Comparison of ENCODE assay signal across 9 cellular contexts in genomic region chr19:1941146-1942077, GRCh38. TPM values are rescaled to one million over a fixed set of nuclear protein-coding genes. Genes with fewer than 3 reads are reported as not detected.
DNase-seq lines count a peak whose midpoint lies in the region; FAIRE-seq and TF ChIP-seq lines count a peak whose summit lies in the region.
"Had no signal": no experiment of that assay in that cellular context is flagged by ENCODE, and none has a peak within 500 bp of the region (broad histone marks: within the 10 kb centered on the region; RNA-seq: fewer than 3 reads in every experiment).

TSS of gene CSNK1G2 (plus strand) at chr19:1941172. CDS start at chr19:1969773, 28,601 bp downstream.

- H3K4me3 ChIP-seq in MM.1S (ENCODE audit: low read length) (peak within 1 kb of the TSS; percentile 76), bronchial epithelial cell (ENCODE audit: low read depth, low read length) (peak within 1 kb of the TSS; percentile 95), lower leg skin (ENCODE audit: low read depth, poor library complexity, severe bottlenecking) (peak within 1 kb of the TSS; percentile 62), thymus (ENCODE audit: low read length) (peak within 1 kb of the TSS; percentile 79)

- H3K9me3 ChIP-seq in MM.1S (replicated peaks; ENCODE audit: insufficient read depth, low read length) (no peaks in the 10 kb centered on the region), thymus (ENCODE audit: control insufficient read depth) (no peaks in the 10 kb centered on the region)

- H3K36me3 ChIP-seq in MM.1S (replicated peaks; ENCODE audit: insufficient read depth, low read length) (no peaks in the 10 kb centered on the region), bronchial epithelial cell (ENCODE audit: control insufficient read depth, insufficient read depth, low read length) (no peaks in the 10 kb centered on the region), thymus (ENCODE audit: control insufficient read depth, insufficient read depth) (no peaks in the 10 kb centered on the region)

- no peaks in the 10 kb centered on the region for H3K9me2 ChIP-seq in MM.1S (replicated peaks; ENCODE audit: insufficient read depth, low read length)

- intact Hi-C loops in lower leg skin (cut with DNase I; ENCODE audit: low total_unique reads) = no loop called here

- H3F3A ChIP-seq in MM.1S (ENCODE audit: insufficient read depth, low read length) = peaks cover 28% of the 10 kb centered on the region

- peak within 1 kb of the TSS; percentile 76 for H3K9ac ChIP-seq in MM.1S (ENCODE audit: low read length)

- TF ChIP-seq POLR2A in lower leg skin (IDR thresholded peaks at IDR 0.05) = no peak

- peaks cover 27% of the 10 kb centered on the region for H4K20me1 ChIP-seq in MM.1S (ENCODE audit: insufficient read depth, low read length)

- peaks cover 52% of the 10 kb centered on the region for H3K79me2 ChIP-seq in MM.1S (ENCODE audit: low read length)

- H3K27ac ChIP-seq in MM.1S (ENCODE audit: low read length) (peak within 1 kb of the TSS; percentile 77), thymus (ENCODE audit: low read depth) (peak within 1 kb of the TSS; percentile 96)

- peak; percentile 70 for DNase-seq in activated effector memory CD4-positive, alpha-beta T cell treated with anti-CD3 and anti-CD28 coated beads, Interleukin-2, amount 50 U/mL, for 16 hours
- DNase-seq in activated effector memory CD4-positive, alpha-beta T cell treated with Interleukin-2 at 50 U/mL for 16 hours = no peak
- DNase-seq in MM.1S (peak; percentile 15), bronchial epithelial cell (ENCODE audit: low read depth) (no peak), lower leg skin (ENCODE audit: low spot score in 2 of 2) (peak in 1 of 2 donors; percentile 92), HCEC 1CT (no peak)
- DNase-seq in effector CD8-positive, alpha-beta T cell (lab: John Stamatoyannopoulos, UW) = no peak

- H3K27me3 ChIP-seq in MM.1S (replicated peaks; ENCODE audit: insufficient read depth, low read length) = no peaks in the 10 kb centered on the region
- H3K27me3 ChIP-seq in bronchial epithelial cell (ENCODE audit: control insufficient read depth, insufficient read depth, low read length) = no peaks in the 10 kb centered on the region
- no peaks in the 10 kb centered on the region for H3K27me3 ChIP-seq in thymus (ENCODE audit: control insufficient read depth, insufficient read depth)

- TF ChIP-seq CTCF in MM.1S (IDR thresholded peaks at IDR 0.05; ENCODE audit: low read length) = no peak
- no peak for TF ChIP-seq CTCF in bronchial epithelial cell (IDR thresholded peaks at IDR 0.05; ENCODE audit: insufficient read depth, low read length, severe bottlenecking)
- TF ChIP-seq CTCF in lower leg skin (IDR thresholded peaks at IDR 0.05) = no peak

- FAIRE-seq in bronchial epithelial cell (lab: Jason Lieb, UNC) = no peak
- FAIRE-seq: G401.6 had no signal

- peak within 1 kb of the TSS; percentile 99 for H3K4me2 ChIP-seq in MM.1S (ENCODE audit: low read depth, low read length)

- peaks cover 17% of the 10 kb centered on the region for H3K4me1 ChIP-seq in MM.1S (ENCODE audit: low read length)
- peaks cover 14% of the 10 kb centered on the region for H3K4me1 ChIP-seq in thymus (ENCODE audit: control insufficient read depth, insufficient read depth, low read length)

- 0 to 1% methylated on average over 24 to 43 of the region's 97 CpGs for WGBS in lower leg skin, 2 donors
- under 1% methylated on average over 97 of the region's 97 CpGs for whole genome bisulfite sequencing in thymus

- H2AFZ ChIP-seq in MM.1S (ENCODE audit: low read length) = peak within 1 kb of the TSS; percentile 74

RNA-seq across cellular contexts. Expression of gene CSNK1G2, which starts in this region (rescaled TPM):
- total RNA-seq in bronchial epithelial cell = 58.4 and 73.2 TPM in 2 replicates
- total RNA-seq in lower leg skin = 10 to 100 TPM; 58.8 to 76.9 (median 63.1) TPM
- 80.9 TPM for polyA plus RNA-seq in thymus

Comparison
In these comparisons a context has a peak if more than half of its experiments do, and no peak if none do; other contexts are left out.
1. DNase-seq: peak in activated effector memory CD4-positive, alpha-beta T cell treated with anti-CD3 and anti-CD28 coated beads, Interleukin-2, amount 50 U/mL, for 16 hours (single experiment) and MM.1S (single experiment); none in activated effector memory CD4-positive, alpha-beta T cell treated with Interleukin-2 at 50 U/mL for 16 hours (single experiment), bronchial epithelial cell (single experiment), effector CD8-positive, alpha-beta T cell (single experiment) and HCEC 1CT (single experiment).
2. Peak in every context shown above with its lines, with median percentiles within 50 percentile points of each other: H3K4me3 ChIP-seq.